Comparison of ENCODE assay signal across 8 cellular contexts in genomic region chrX:63754860-63755579, GRCh38. TPM values are rescaled to one million over a fixed set of nuclear protein-coding genes. Genes with fewer than 3 reads are reported as not detected.
DNase-seq lines count a peak whose midpoint lies in the region; ATAC-seq and TF ChIP-seq lines count a peak whose summit lies in the region.

No MANE protein-coding gene starts in this region.

- peak overlapping the region; percentile 57 for H4K12ac ChIP-seq in trophoblast cell (ENCODE audit: low read depth, low read length)

- TF ChIP-seq POLR2A in adrenal gland (IDR thresholded peaks at IDR 0.05) (peak; percentile 72 to 84), heart left ventricle (IDR thresholded peaks at IDR 0.05) (peak; percentile 27 to 84), transverse colon (IDR thresholded peaks at IDR 0.05) (peak; percentile 78)

- H3K27me3 ChIP-seq in adrenal gland (no peaks in the 10 kb centered on the region), heart left ventricle (peaks cover 0 to 4% (median 0%) of the 10 kb centered on the region in 9 donors), trophoblast cell (ENCODE audit: insufficient read depth, low read length) (no peaks in the 10 kb centered on the region), transverse colon (no peaks in the 10 kb centered on the region)

- DNase-seq in NCI-H1436 (lab: John Stamatoyannopoulos, UW) (peak; percentile 96), T follicular helper cell (ENCODE audit: low read depth) (peak; percentile 78), adrenal gland (peak; percentile 89 to 97 (median 94)), heart left ventricle (peak; percentile 91 to 95 (median 94)), trophoblast cell (peak; percentile 78 to 79), transverse colon (peak; percentile 92)

- ATAC-seq in HG02763 (IDR thresholded peaks at IDR 0.05; ENCODE audit: unreplicated experiment) (peak; percentile 95), heart left ventricle (peak; percentile 97 to 99 (median 98))

- peak overlapping the region; percentile 71 for H2BK5ac ChIP-seq in trophoblast cell (ENCODE audit: low read depth, low read length, poor library complexity)

- TF ChIP-seq CTCF in GM12875 (IDR thresholded peaks at IDR 0.05; ENCODE audit: borderline replicate concordance, insufficient read depth, low read depth, low read length): no peak
- TF ChIP-seq CTCF in adrenal gland (IDR thresholded peaks at IDR 0.05): no peak
- TF ChIP-seq CTCF in heart left ventricle (IDR thresholded peaks at IDR 0.05): no peak
- no peak for TF ChIP-seq CTCF in transverse colon (IDR thresholded peaks at IDR 0.05)

- no peak for TF ChIP-seq EP300 in transverse colon (IDR thresholded peaks at IDR 0.05; ENCODE audit: low read depth)

- H4K8ac ChIP-seq in trophoblast cell (ENCODE audit: low read depth, low read length): peak overlapping the region; percentile 80

- no peak overlapping the region for H2BK12ac ChIP-seq in trophoblast cell (ENCODE audit: low read length)

- in situ Hi-C loops in transverse colon (cut with MboI; ENCODE audit: low pct_ligation_motif_present in 1 of 4, low pct_unique_long_range_greater_than_20kb in 1 of 4, low sequenced_read_pairs in 3 of 4): loop anchor here in 1 of 4 donors (25.0 kb wide), 1 partner anchor 193 kb away; no protein-coding TSS in a partner anchor

- H3K27ac ChIP-seq in adrenal gland: peak overlapping the region in 4 of 5 donors; percentile 37 to 91 (median 74)
- peak overlapping the region; percentile 67 to 96 (median 90) for H3K27ac ChIP-seq in heart left ventricle
- H3K27ac ChIP-seq in trophoblast cell (ENCODE audit: low read depth, low read length): peak overlapping the region; percentile 80
- peak overlapping the region; percentile 90 to 94 (median 92) for H3K27ac ChIP-seq in transverse colon

- H3K9ac ChIP-seq in trophoblast cell (ENCODE audit: low read length): peak overlapping the region; percentile 38

- H3K79me2 ChIP-seq in trophoblast cell (ENCODE audit: control insufficient read depth, insufficient read depth, low read length, poor library complexity): no peaks in the 10 kb centered on the region

- peak overlapping the region; percentile 41 for H2BK120ac ChIP-seq in trophoblast cell (ENCODE audit: insufficient read depth, low read length, poor library complexity)

- H3K4me1 ChIP-seq in adrenal gland (replicated peaks in 1 of 2): peaks cover 0 to 10% of the 10 kb centered on the region in 2 donors
- peaks cover 0 to 27% (median 4%) of the 10 kb centered on the region in 12 donors for H3K4me1 ChIP-seq in heart left ventricle
- peaks cover 0 to 2% of the 10 kb centered on the region in 2 experiments for H3K4me1 ChIP-seq in trophoblast cell (ENCODE audit: control insufficient read depth in 1 of 2, insufficient read depth in 2 of 2, low read length in 2 of 2)
- H3K4me1 ChIP-seq in transverse colon: peaks cover 0 to 20% (median 6%) of the 10 kb centered on the region in 4 donors

- H2AK5ac ChIP-seq in trophoblast cell (ENCODE audit: low read length): no peak overlapping the region

- no peaks in the 10 kb centered on the region for H3K36me3 ChIP-seq in adrenal gland (replicated peaks in 1 of 2)
- no peaks in the 10 kb centered on the region for H3K36me3 ChIP-seq in heart left ventricle
- H3K36me3 ChIP-seq in trophoblast cell (ENCODE audit: control insufficient read depth in 1 of 2, insufficient read depth in 2 of 2, low read length in 2 of 2): no peaks in the 10 kb centered on the region
- H3K36me3 ChIP-seq in transverse colon: no peaks in the 10 kb centered on the region

- peak overlapping the region; percentile 50 for H4K91ac ChIP-seq in trophoblast cell (ENCODE audit: low read depth, low read length)

- H3K4me3 ChIP-seq in GM12875 (ENCODE audit: low read depth, low read length): peak overlapping the region; percentile 88
- peak overlapping the region in 3 of 4 donors; percentile 37 to 62 (median 56) for H3K4me3 ChIP-seq in adrenal gland
- peak overlapping the region; percentile 8 to 89 (median 68) for H3K4me3 ChIP-seq in heart left ventricle
- peak overlapping the region; percentile 77 for H3K4me3 ChIP-seq in trophoblast cell (ENCODE audit: low read depth, low read length)
- H3K4me3 ChIP-seq in transverse colon: peak overlapping the region; percentile 47 to 78 (median 61)

- H3K4me2 ChIP-seq in trophoblast cell (ENCODE audit: low read length): peak overlapping the region; percentile 94

- H3K79me1 ChIP-seq in trophoblast cell (ENCODE audit: low read length): peaks cover 3% of the 10 kb centered on the region

- intact Hi-C loops in adrenal gland (cut with DNase I): no loop called here
- intact Hi-C loops in heart left ventricle (cut with DNase I): loop anchor here in 4 of 10 donors (5.0 to 10.0 kb wide), 3 partner anchors 38 to 450 kb away; partner anchors contain the start of gene AMER1 (in 1 of the 4)
- intact Hi-C loops in transverse colon (cut with DNase I; ENCODE audit: low total_unique reads): no loop called here

- peak overlapping the region; percentile 49 for H3K18ac ChIP-seq in trophoblast cell (ENCODE audit: low read length)

- 0 to 36% (median 16%) methylated on average over 11 to 44 of the region's 44 CpGs for WGBS in adrenal gland, 4 donors
- 0 to 42% (median 20%) methylated on average over 41 to 44 of the region's 44 CpGs for WGBS in heart left ventricle, 4 donors
- 100% methylated on average over 1 of the region's 44 CpGs for WGBS in trophoblast cell (ENCODE audit: extremely low coverage, insufficient coverage, insufficient read length)
- 0 to 41% methylated on average over 2 to 44 of the region's 44 CpGs for WGBS in transverse colon (ENCODE audit: low coverage in 1 of 2), 2 donors

- no peak overlapping the region for H3K23ac ChIP-seq in trophoblast cell (ENCODE audit: low read length)

- H3K9me3 ChIP-seq in adrenal gland (replicated peaks in 1 of 3) (no peaks in the 10 kb centered on the region), heart left ventricle (no peaks in the 10 kb centered on the region), trophoblast cell (ENCODE audit: insufficient read depth, low read depth, low read length) (no peaks in the 10 kb centered on the region), transverse colon (no peaks in the 10 kb centered on the region)

- no peak overlapping the region for H3K4ac ChIP-seq in trophoblast cell (ENCODE audit: low read depth, low read length)

- H3K14ac ChIP-seq in trophoblast cell (ENCODE audit: low read length): peak overlapping the region; percentile 64

- peak overlapping the region; percentile 66 for H2AFZ ChIP-seq in trophoblast cell (ENCODE audit: insufficient read depth, low read length, poor library complexity)

RNA-seq across cellular contexts. Expression of gene ARHGEF9, which starts 30.0 kb away (rescaled TPM):
- total RNA-seq in adrenal gland (10 to 100 TPM; 13.8 to 49.6 (median 26.3) TPM), heart left ventricle (10 to 100 TPM; 34.4 to 57.7 (median 41.9) TPM), transverse colon (100 to 1,000 TPM in 1 of 4 donors, 10 to 100 TPM in 3; 29.9 to 108 (median 36.9) TPM)
- polyA plus RNA-seq in adrenal gland (10 to 100 TPM; 30.5 to 54.4 (median 31.6) TPM), heart left ventricle (10 to 100 TPM; 13.0 to 36.1 TPM)
- polyA plus RNA-seq in trophoblast cell (2013): 9.4 and 10.0 TPM in 2 replicates

Comparison
In these comparisons a context has a peak if more than half of its experiments do, and no peak if none do; other contexts are left out.
1. Peak in every context shown above with its lines: DNase-seq, ATAC-seq, H3K4me3 ChIP-seq and H3K27ac ChIP-seq.